ENCODE assay signal across 8 cellular contexts in genomic region chr7:66844552-66845381, GRCh38.
DNase-seq lines count a peak whose midpoint lies in the region; ATAC-seq, FAIRE-seq and TF ChIP-seq lines count a peak whose summit lies in the region.

No MANE protein-coding gene starts in this region.

- H3K27ac Mint-ChIP-seq in naive thymus-derived CD8-positive, alpha-beta T cell = peak overlapping the region; percentile 98 to 100 (median 100)

- H3K9me2 ChIP-seq in DOHH2 (replicated peaks; ENCODE audit: control insufficient read depth, low read length) = no peaks in the 10 kb centered on the region

- H3K4me1 Mint-ChIP-seq in naive thymus-derived CD8-positive, alpha-beta T cell = peaks cover 10 to 34% (median 28%) of the 10 kb centered on the region in 4 donors

- ATAC-seq in GM21786 (IDR thresholded peaks at IDR 0.05; ENCODE audit: unreplicated experiment) = peak; percentile 94
- peak; percentile 89 to 92 for ATAC-seq in naive thymus-derived CD8-positive, alpha-beta T cell

- peak; percentile 36 for TF ChIP-seq CTCF in DOHH2 (IDR thresholded peaks at IDR 0.05; ENCODE audit: low read depth, low read length, poor library complexity, severe bottlenecking)
- TF ChIP-seq CTCF in fibroblast of lung (conservative IDR thresholded peaks at IDR 0.05 in 1 of 2, IDR thresholded peaks at IDR 0.05 in 1 of 2; ENCODE audit: low read depth in 1 of 2, low read length in 2 of 2) = peak in 1 of 2 donors; percentile 21

- peaks cover 0 to 2% (median 0%) of the 10 kb centered on the region in 3 donors for H3K36me3 Mint-ChIP-seq in naive thymus-derived CD8-positive, alpha-beta T cell

- DNase-seq in RCC 7860 (ENCODE audit: low spot score) (peak; percentile 98), fibroblast of lung (ENCODE audit: low read depth in 2 of 2) (peak; percentile 95 to 98)
- peak; percentile 99 to 100 for DNase-seq in activated T-helper 1 cell treated with anti-CD3 and anti-CD28 coated beads, Interleukin-2, amount 50 U/mL, for 16 hours (ENCODE audit: low read depth in 1 of 2, low spot score in 1 of 2)
- peak; percentile 98 to 100 (median 99) for DNase-seq in naive thymus-derived CD8-positive, alpha-beta T cell
- peak; percentile 97 to 99 (median 98) for DNase-seq in stimulated activated naive CD4-positive, alpha-beta T cell (lab: John Stamatoyannopoulos, UW)

- H3K27me3 ChIP-seq in DOHH2 (ENCODE audit: control insufficient read depth, low read length) (no peaks in the 10 kb centered on the region), fibroblast of lung (ENCODE audit: control insufficient read depth, insufficient read depth, low read length) (no peaks in the 10 kb centered on the region)

- H3K9me3 Mint-ChIP-seq in naive thymus-derived CD8-positive, alpha-beta T cell = no peaks in the 10 kb centered on the region

- FAIRE-seq in RCC 7860 (lab: Jason Lieb, UNC) = peak; percentile 86

- H3K27me3 Mint-ChIP-seq in naive thymus-derived CD8-positive, alpha-beta T cell = peaks cover 0 to 5% (median 0%) of the 10 kb centered on the region in 5 donors

- H3K9ac ChIP-seq in fibroblast of lung (ENCODE audit: insufficient read depth, low read length) = peak overlapping the region; percentile 85

- H4K20me1 ChIP-seq in DOHH2 (ENCODE audit: control insufficient read depth, insufficient read depth, low read depth, low read length) (no peaks in the 10 kb centered on the region), fibroblast of lung (ENCODE audit: control insufficient read depth, extremely low read depth, insufficient read depth, low read length) (no peaks in the 10 kb centered on the region)

- H3K4me2 ChIP-seq in DOHH2 (ENCODE audit: low read length) (peak overlapping the region; percentile 80), fibroblast of lung (ENCODE audit: extremely low read depth, insufficient read depth, low read length) (peak overlapping the region; percentile 88)

- H3K4me3 ChIP-seq in DOHH2 (ENCODE audit: low read length) (peak overlapping the region; percentile 83), fibroblast of lung (replicated peaks in 1 of 4; ENCODE audit: control extremely low read depth in 1 of 4, insufficient read depth in 1 of 4, low read depth in 3 of 4, low read length in 4 of 4) (peak overlapping the region; percentile 74 to 91 (median 87))

- H3K27ac ChIP-seq in DOHH2 (ENCODE audit: low read depth, low read length) = peak overlapping the region; percentile 43
- H3K27ac ChIP-seq in KOPT-K1 (ENCODE audit: low read depth, low read length, poor library complexity, severe bottlenecking) = peak overlapping the region; percentile 76
- H3K27ac ChIP-seq in fibroblast of lung (ENCODE audit: insufficient read depth, low read length) = peak overlapping the region; percentile 99

- H3K36me3 ChIP-seq in DOHH2 (ENCODE audit: control insufficient read depth, low read length) (peaks cover 4% of the 10 kb centered on the region; the same call in 1 of the 2 replicates), KOPT-K1 (ENCODE audit: insufficient read depth, low read length) (no peaks in the 10 kb centered on the region), fibroblast of lung (ENCODE audit: control insufficient read depth, insufficient read depth, low read length) (no peaks in the 10 kb centered on the region)

- POLR2A ChIA-PET in naive thymus-derived CD8-positive, alpha-beta T cell (lab: Charles Lee) = interaction anchor here (0.6 to 2.6 kb wide), 17 partner anchors 10 to 1473 kb away, joined by 3 to 50 read pairs (median 4); partner anchors contain the start of genes KCTD7, RABGEF1, SBDS and TMEM248

- H3F3A ChIP-seq in DOHH2 (ENCODE audit: control insufficient read depth, insufficient read depth) = peaks cover 5% of the 10 kb centered on the region; the same call in 1 of the 2 replicates

- H3K79me2 ChIP-seq in DOHH2 (ENCODE audit: control insufficient read depth, low read length) = peaks cover 23% of the 10 kb centered on the region
- no peaks in the 10 kb centered on the region for H3K79me2 ChIP-seq in fibroblast of lung (ENCODE audit: control insufficient read depth, insufficient read depth, low read length)

- peak overlapping the region; percentile 97 for H2AFZ ChIP-seq in fibroblast of lung (ENCODE audit: low read length)

- peak overlapping the region; percentile 91 to 100 (median 99) for H3K4me3 Mint-ChIP-seq in naive thymus-derived CD8-positive, alpha-beta T cell

- peaks cover 19% of the 10 kb centered on the region for H3K4me1 ChIP-seq in DOHH2 (ENCODE audit: control insufficient read depth, low read length)
- no peaks in the 10 kb centered on the region for H3K4me1 ChIP-seq in fibroblast of lung (ENCODE audit: control insufficient read depth, extremely low read depth, insufficient read depth, low read length)

- H3K9me3 ChIP-seq in DOHH2 (ENCODE audit: control insufficient read depth, insufficient read depth, low read length) = no peaks in the 10 kb centered on the region
- H3K9me3 ChIP-seq in KOPT-K1 (ENCODE audit: insufficient read depth, low read length, poor library complexity, severe bottlenecking) = no peaks in the 10 kb centered on the region
- no peaks in the 10 kb centered on the region for H3K9me3 ChIP-seq in fibroblast of lung (ENCODE audit: control insufficient read depth, insufficient read depth, low read depth, low read length)

Comparison
In these comparisons a context has a peak if more than half of its experiments do, and no peak if none do; other contexts are left out.
1. Peak in every context shown above with its lines: DNase-seq, ATAC-seq, H3K4me3 ChIP-seq and H3K27ac ChIP-seq.
2. H3K27ac ChIP-seq: peak in every context shown above with its lines; median percentile 99 in fibroblast of lung; 76 in KOPT-K1; 43 in DOHH2.